In genomic region chr2:42813773-42814172, GRCh38 we compare ENCODE assay signal across 19 cellular contexts. TPM values are rescaled to one million over a fixed set of nuclear protein-coding genes. Genes with fewer than 3 reads are reported as not detected.
"Had no signal": no experiment of that assay in that cellular context is flagged by ENCODE, and none has a peak within 500 bp of the region (broad histone marks: within the 10 kb centered on the region; RNA-seq: fewer than 3 reads in every experiment).

No MANE protein-coding gene starts in this region.

- H3K27me3 Mint-ChIP-seq: activated CD4-positive, alpha-beta T cell treated with anti-CD3 and anti-CD28 coated beads for 36 hours; effector memory CD8-positive, alpha-beta T cell had no signal

- H3K9me3 ChIP-seq: gastrocnemius medialis, psoas muscle, transverse colon had no signal

- H3K27me3 ChIP-seq: brain microvascular endothelial cell, gastrocnemius medialis, heart right ventricle, left lung, transverse colon had no signal

- H3K4me3 ChIP-seq: gastrocnemius medialis, heart right ventricle, left lung, psoas muscle, transverse colon had no signal

- H3K9me3 Mint-ChIP-seq: effector memory CD8-positive, alpha-beta T cell had no signal

- H3K27ac ChIP-seq: brain microvascular endothelial cell, epithelial cell of prostate, heart right ventricle, left lung, psoas muscle, transverse colon, VCaP had no signal

- ATAC-seq: activated CD4-positive, alpha-beta T cell treated with anti-CD3 and anti-CD28 coated beads for 36 hours; activated CD8-positive, alpha-beta T cell treated with anti-CD3 and anti-CD28 coated beads, Interleukin-2, amount 10 ng/mL, durations not matched to agents 7 days and 5 days; effector memory CD8-positive, alpha-beta T cell; gastrocnemius medialis; heart right ventricle; left lung; psoas muscle; sciatic nerve; stimulated activated naive B cell treated with anti-CD40 and anti-IgM and Interleukin-4, amounts not matched to agents 10 μg/mL and 1 μg/mL and 100 μg/mL, for 72 hours had no signal

- DNase-seq: activated CD4-positive, alpha-beta T cell treated with anti-CD3 and anti-CD28 coated beads for 36 hours; activated CD8-positive, alpha-beta memory T cell treated with anti-CD3 and anti-CD28 coated beads, Interleukin-2, amount 50 U/mL, for 48 hours; activated CD8-positive, alpha-beta T cell treated with anti-CD3 and anti-CD28 coated beads, Interleukin-2, amount 10 ng/mL, durations not matched to agents 7 days and 5 days; activated naive CD4-positive, alpha-beta T cell treated with anti-CD3 and anti-CD28 coated beads, Interleukin-2, amount 50 U/mL, for 16 hours; amniotic stem cell; effector memory CD8-positive, alpha-beta T cell; gastrocnemius medialis; heart right ventricle; left lung; psoas muscle; stimulated activated CD4-positive, alpha-beta T cell treated with anti-CD3 and anti-CD28 coated beads, Interleukin-2, amount 100 ng/mL, for 24 hours; stimulated activated naive B cell treated with anti-CD40 and anti-IgM and Interleukin-4, amounts not matched to agents 10 μg/mL and 1 μg/mL and 100 μg/mL, for 72 hours; T-helper 9 cell; transverse colon had no signal

- H3K4me3 Mint-ChIP-seq: activated CD4-positive, alpha-beta T cell treated with anti-CD3 and anti-CD28 coated beads for 36 hours; activated CD8-positive, alpha-beta T cell treated with anti-CD3 and anti-CD28 coated beads, Interleukin-2, amount 10 ng/mL, durations not matched to agents 7 days and 5 days; effector memory CD8-positive, alpha-beta T cell; stimulated activated naive B cell treated with anti-CD40 and anti-IgM and Interleukin-4, amounts not matched to agents 10 μg/mL and 1 μg/mL and 100 μg/mL, for 72 hours had no signal

- H3K36me3 ChIP-seq: brain microvascular endothelial cell, gastrocnemius medialis, heart right ventricle, left lung, transverse colon had no signal

- H3K4me1 ChIP-seq: psoas muscle had no signal

- H3K27ac Mint-ChIP-seq: activated CD4-positive, alpha-beta T cell treated with anti-CD3 and anti-CD28 coated beads for 36 hours; activated CD8-positive, alpha-beta T cell treated with anti-CD3 and anti-CD28 coated beads, Interleukin-2, amount 10 ng/mL, durations not matched to agents 7 days and 5 days; effector memory CD8-positive, alpha-beta T cell; stimulated activated naive B cell treated with anti-CD40 and anti-IgM and Interleukin-4, amounts not matched to agents 10 μg/mL and 1 μg/mL and 100 μg/mL, for 72 hours had no signal

RNA-seq across cellular contexts. Expression of gene OXER1, which starts 49.8 kb away (rescaled TPM):
- total RNA-seq: activated CD8-positive, alpha-beta T cell treated with anti-CD3 and anti-CD28 coated beads, Interleukin-2, amount 10 ng/mL, durations not matched to agents 7 days and 5 days had no signal
- polyA plus RNA-seq: keratinocyte had no signal
